Comparison of ENCODE assay signal across 1 cellular context in the genomic region with DNA sequence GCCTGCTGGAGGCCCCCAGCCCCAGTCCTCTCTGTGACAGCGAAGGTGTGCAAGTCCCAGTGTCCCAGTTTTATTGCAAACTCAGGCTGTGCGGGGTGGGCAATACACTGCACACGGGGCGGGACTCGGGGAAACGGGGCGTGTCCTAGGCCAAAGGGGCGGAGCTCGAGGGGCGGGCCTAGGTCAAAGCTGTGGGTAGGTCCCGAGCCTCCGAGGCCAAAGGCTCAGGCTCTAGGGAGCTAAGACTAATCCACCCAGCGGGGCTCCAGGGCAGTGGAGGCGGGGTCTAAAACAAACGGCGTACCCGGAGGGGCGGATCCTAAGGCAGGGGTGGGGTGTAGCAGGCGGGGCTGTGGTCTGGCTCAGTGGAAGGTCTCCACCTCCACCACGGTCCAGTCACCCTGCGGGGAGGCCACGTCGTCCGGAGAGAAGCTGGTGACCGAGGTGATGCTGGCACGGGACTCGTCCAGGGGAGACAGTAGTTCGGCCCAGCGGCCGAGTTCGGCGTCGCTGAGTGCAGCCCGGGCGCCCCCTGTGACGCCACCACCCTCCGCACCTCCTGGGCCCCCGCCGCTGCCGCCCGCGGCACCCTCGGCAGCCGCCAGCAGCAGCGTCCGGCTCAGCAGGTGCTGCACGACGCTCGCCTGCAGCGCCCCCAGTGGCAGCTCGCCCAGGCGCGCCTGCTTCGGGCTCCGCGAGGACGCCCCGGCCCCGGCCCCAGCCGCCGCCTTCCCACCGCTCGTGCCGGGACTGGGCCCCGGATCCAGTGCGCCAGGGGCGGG.
TF ChIP-seq lines count a peak whose summit lies in the region.

No MANE protein-coding gene starts in this region.

TF ChIP-seq in HepG2, 621 proteins besides CTCF, POLR2A, EP300 and RAD21 (continued from another document and continues in another):
- TF ChIP-seq ZNF776 (CRISPR knock-in tag; IDR thresholded peaks at IDR 0.05) (peak; percentile 58), ZNF136 (CRISPR knock-in tag; IDR thresholded peaks at IDR 0.05; ENCODE audit: low read depth) (no peak), YEATS4 (CRISPR knock-in tag; IDR thresholded peaks at IDR 0.05; ENCODE audit: borderline replicate concordance) (0 out of 2 replicates have a peak, but pooled peaks have one; percentile 27), KLF12 (CRISPR knock-in tag; IDR thresholded peaks at IDR 0.05; ENCODE audit: borderline replicate concordance) (peak; percentile 67; the same call in 1 of the 2 replicates), ZNF329 (CRISPR knock-in tag; IDR thresholded peaks at IDR 0.05; ENCODE audit: low read depth) (peak; percentile 65; the same call in 1 of the 2 replicates), IRX3 (CRISPR knock-in tag; IDR thresholded peaks at IDR 0.05; ENCODE audit: borderline replicate concordance, low read depth) (no peak), ZNF441 (CRISPR knock-in tag; IDR thresholded peaks at IDR 0.05; ENCODE audit: borderline replicate concordance) (0 out of 2 replicates have a peak, but pooled peaks have one; percentile 10), MED13 (CRISPR knock-in tag; IDR thresholded peaks at IDR 0.05) (peak; percentile 8; the same call in 1 of the 2 replicates), ZNF749 (CRISPR knock-in tag; IDR thresholded peaks at IDR 0.05; ENCODE audit: borderline replicate concordance) (peak; percentile 79; the same call in 1 of the 2 replicates), HOXA3 (CRISPR knock-in tag; IDR thresholded peaks at IDR 0.05) (0 out of 2 replicates have a peak, but pooled peaks have one; percentile 48), ZNF263 (CRISPR knock-in tag; IDR thresholded peaks at IDR 0.05) (0 out of 2 replicates have a peak, but pooled peaks have one; percentile 17), FOXA3 (CRISPR knock-in tag; IDR thresholded peaks at IDR 0.05) (0 out of 2 replicates have a peak, but pooled peaks have one; percentile 15), IKZF4 (CRISPR knock-in tag; IDR thresholded peaks at IDR 0.05; ENCODE audit: borderline replicate concordance, low read depth, not compliant biosample characterization) (no peak), ZNF337 (CRISPR knock-in tag; IDR thresholded peaks at IDR 0.05; ENCODE audit: borderline replicate concordance, low read depth) (peak; percentile 43; the same call in 1 of the 2 replicates), FOXO1 (CRISPR knock-in tag; IDR thresholded peaks at IDR 0.05) (peak; percentile 30; the same call in 1 of the 2 replicates), ZNF563 (CRISPR knock-in tag; IDR thresholded peaks at IDR 0.05) (peak; percentile 76; the same call in 1 of the 2 replicates), ZNF343 (CRISPR knock-in tag; IDR thresholded peaks at IDR 0.05) (no peak), MTF1 (CRISPR knock-in tag; IDR thresholded peaks at IDR 0.05) (no peak), ZNF160 (CRISPR knock-in tag; IDR thresholded peaks at IDR 0.05) (0 out of 2 replicates have a peak, but pooled peaks have one; percentile 68), ATAD3A (CRISPR knock-in tag; IDR thresholded peaks at IDR 0.05) (no peak), GATA4 (IDR thresholded peaks at IDR 0.05; ENCODE audit: borderline replicate concordance, low read depth) (peak; percentile 36; the same call in 1 of the 2 replicates), ZFP1 (CRISPR knock-in tag; IDR thresholded peaks at IDR 0.05) (no peak), SP1 (IDR thresholded peaks at IDR 0.05) (no peak), SP1 (CRISPR knock-in tag; IDR thresholded peaks at IDR 0.05) (peak; percentile 59; the same call in 1 of the 2 replicates), NRL (CRISPR knock-in tag; IDR thresholded peaks at IDR 0.05; ENCODE audit: borderline replicate concordance) (peak; percentile 71; the same call in 1 of the 2 replicates)
- TF ChIP-seq, protein P1, sequence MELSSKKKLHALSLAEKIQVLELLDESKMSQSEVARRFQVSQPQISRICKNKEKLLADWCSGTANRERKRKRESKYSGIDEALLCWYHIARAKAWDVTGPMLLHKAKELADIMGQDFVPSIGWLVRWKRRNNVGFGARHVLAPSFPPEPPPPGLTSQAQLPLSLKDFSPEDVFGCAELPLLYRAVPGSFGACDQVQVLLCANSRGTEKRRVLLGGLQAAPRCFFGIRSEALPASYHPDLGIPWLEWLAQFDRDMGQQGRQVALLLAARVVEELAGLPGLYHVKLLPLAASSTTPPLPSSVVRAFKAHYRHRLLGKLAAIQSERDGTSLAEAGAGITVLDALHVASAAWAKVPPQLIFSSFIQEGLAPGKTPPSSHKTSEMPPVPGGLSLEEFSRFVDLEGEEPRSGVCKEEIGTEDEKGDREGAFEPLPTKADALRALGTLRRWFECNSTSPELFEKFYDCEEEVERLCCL (CRISPR knock-in tag; IDR thresholded peaks at IDR 0.05; ENCODE audit: borderline replicate concordance), result 0 out of 2 replicates have a peak, but pooled peaks have one; percentile 31
- TF ChIP-seq, protein P2, sequence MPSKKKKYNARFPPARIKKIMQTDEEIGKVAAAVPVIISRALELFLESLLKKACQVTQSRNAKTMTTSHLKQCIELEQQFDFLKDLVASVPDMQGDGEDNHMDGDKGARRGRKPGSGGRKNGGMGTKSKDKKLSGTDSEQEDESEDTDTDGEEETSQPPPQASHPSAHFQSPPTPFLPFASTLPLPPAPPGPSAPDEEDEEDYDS (CRISPR knock-in tag; IDR thresholded peaks at IDR 0.05), result peak; percentile 70; the same call in 1 of the 2 replicates
- TF ChIP-seq, protein P3, sequence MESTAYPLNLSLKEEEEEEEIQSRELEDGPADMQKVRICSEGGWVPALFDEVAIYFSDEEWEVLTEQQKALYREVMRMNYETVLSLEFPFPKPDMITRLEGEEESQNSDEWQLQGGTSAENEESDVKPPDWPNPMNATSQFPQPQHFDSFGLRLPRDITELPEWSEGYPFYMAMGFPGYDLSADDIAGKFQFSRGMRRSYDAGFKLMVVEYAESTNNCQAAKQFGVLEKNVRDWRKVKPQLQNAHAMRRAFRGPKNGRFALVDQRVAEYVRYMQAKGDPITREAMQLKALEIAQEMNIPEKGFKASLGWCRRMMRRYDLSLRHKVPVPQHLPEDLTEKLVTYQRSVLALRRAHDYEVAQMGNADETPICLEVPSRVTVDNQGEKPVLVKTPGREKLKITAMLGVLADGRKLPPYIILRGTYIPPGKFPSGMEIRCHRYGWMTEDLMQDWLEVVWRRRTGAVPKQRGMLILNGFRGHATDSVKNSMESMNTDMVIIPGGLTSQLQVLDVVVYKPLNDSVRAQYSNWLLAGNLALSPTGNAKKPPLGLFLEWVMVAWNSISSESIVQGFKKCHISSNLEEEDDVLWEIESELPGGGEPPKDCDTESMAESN (CRISPR knock-in tag; conservative IDR thresholded peaks at IDR 0.05), result peak; percentile 36; the same call in 1 of the 2 replicates
- TF ChIP-seq, protein P4, sequence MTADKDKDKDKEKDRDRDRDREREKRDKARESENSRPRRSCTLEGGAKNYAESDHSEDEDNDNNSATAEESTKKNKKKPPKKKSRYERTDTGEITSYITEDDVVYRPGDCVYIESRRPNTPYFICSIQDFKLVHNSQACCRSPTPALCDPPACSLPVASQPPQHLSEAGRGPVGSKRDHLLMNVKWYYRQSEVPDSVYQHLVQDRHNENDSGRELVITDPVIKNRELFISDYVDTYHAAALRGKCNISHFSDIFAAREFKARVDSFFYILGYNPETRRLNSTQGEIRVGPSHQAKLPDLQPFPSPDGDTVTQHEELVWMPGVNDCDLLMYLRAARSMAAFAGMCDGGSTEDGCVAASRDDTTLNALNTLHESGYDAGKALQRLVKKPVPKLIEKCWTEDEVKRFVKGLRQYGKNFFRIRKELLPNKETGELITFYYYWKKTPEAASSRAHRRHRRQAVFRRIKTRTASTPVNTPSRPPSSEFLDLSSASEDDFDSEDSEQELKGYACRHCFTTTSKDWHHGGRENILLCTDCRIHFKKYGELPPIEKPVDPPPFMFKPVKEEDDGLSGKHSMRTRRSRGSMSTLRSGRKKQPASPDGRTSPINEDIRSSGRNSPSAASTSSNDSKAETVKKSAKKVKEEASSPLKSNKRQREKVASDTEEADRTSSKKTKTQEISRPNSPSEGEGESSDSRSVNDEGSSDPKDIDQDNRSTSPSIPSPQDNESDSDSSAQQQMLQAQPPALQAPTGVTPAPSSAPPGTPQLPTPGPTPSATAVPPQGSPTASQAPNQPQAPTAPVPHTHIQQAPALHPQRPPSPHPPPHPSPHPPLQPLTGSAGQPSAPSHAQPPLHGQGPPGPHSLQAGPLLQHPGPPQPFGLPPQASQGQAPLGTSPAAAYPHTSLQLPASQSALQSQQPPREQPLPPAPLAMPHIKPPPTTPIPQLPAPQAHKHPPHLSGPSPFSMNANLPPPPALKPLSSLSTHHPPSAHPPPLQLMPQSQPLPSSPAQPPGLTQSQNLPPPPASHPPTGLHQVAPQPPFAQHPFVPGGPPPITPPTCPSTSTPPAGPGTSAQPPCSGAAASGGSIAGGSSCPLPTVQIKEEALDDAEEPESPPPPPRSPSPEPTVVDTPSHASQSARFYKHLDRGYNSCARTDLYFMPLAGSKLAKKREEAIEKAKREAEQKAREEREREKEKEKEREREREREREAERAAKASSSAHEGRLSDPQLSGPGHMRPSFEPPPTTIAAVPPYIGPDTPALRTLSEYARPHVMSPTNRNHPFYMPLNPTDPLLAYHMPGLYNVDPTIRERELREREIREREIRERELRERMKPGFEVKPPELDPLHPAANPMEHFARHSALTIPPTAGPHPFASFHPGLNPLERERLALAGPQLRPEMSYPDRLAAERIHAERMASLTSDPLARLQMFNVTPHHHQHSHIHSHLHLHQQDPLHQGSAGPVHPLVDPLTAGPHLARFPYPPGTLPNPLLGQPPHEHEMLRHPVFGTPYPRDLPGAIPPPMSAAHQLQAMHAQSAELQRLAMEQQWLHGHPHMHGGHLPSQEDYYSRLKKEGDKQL (CRISPR knock-in tag; IDR thresholded peaks at IDR 0.05; ENCODE audit: low read depth), result no peak; the same call in 1 of the 2 replicates
- TF ChIP-seq, protein P5, sequence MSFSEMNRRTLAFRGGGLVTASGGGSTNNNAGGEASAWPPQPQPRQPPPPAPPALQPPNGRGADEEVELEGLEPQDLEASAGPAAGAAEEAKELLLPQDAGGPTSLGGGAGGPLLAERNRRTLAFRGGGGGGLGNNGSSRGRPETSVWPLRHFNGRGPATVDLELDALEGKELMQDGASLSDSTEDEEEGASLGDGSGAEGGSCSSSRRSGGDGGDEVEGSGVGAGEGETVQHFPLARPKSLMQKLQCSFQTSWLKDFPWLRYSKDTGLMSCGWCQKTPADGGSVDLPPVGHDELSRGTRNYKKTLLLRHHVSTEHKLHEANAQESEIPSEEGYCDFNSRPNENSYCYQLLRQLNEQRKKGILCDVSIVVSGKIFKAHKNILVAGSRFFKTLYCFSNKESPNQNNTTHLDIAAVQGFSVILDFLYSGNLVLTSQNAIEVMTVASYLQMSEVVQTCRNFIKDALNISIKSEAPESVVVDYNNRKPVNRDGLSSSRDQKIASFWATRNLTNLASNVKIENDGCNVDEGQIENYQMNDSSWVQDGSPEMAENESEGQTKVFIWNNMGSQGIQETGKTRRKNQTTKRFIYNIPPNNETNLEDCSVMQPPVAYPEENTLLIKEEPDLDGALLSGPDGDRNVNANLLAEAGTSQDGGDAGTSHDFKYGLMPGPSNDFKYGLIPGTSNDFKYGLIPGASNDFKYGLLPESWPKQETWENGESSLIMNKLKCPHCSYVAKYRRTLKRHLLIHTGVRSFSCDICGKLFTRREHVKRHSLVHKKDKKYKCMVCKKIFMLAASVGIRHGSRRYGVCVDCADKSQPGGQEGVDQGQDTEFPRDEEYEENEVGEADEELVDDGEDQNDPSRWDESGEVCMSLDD (CRISPR knock-in tag; IDR thresholded peaks at IDR 0.05; ENCODE audit: borderline replicate concordance), result no peak
- TF ChIP-seq, protein P6, sequence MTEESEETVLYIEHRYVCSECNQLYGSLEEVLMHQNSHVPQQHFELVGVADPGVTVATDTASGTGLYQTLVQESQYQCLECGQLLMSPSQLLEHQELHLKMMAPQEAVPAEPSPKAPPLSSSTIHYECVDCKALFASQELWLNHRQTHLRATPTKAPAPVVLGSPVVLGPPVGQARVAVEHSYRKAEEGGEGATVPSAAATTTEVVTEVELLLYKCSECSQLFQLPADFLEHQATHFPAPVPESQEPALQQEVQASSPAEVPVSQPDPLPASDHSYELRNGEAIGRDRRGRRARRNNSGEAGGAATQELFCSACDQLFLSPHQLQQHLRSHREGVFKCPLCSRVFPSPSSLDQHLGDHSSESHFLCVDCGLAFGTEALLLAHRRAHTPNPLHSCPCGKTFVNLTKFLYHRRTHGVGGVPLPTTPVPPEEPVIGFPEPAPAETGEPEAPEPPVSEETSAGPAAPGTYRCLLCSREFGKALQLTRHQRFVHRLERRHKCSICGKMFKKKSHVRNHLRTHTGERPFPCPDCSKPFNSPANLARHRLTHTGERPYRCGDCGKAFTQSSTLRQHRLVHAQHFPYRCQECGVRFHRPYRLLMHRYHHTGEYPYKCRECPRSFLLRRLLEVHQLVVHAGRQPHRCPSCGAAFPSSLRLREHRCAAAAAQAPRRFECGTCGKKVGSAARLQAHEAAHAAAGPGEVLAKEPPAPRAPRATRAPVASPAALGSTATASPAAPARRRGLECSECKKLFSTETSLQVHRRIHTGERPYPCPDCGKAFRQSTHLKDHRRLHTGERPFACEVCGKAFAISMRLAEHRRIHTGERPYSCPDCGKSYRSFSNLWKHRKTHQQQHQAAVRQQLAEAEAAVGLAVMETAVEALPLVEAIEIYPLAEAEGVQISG (CRISPR knock-in tag; IDR thresholded peaks at IDR 0.05), result peak; percentile 74
- TF ChIP-seq, protein P7, sequence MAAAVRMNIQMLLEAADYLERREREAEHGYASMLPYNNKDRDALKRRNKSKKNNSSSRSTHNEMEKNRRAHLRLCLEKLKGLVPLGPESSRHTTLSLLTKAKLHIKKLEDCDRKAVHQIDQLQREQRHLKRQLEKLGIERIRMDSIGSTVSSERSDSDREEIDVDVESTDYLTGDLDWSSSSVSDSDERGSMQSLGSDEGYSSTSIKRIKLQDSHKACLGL (CRISPR knock-in tag; IDR thresholded peaks at IDR 0.05), result peak; percentile 37; the same call in 1 of the 2 replicates
- TF ChIP-seq, protein P8, sequence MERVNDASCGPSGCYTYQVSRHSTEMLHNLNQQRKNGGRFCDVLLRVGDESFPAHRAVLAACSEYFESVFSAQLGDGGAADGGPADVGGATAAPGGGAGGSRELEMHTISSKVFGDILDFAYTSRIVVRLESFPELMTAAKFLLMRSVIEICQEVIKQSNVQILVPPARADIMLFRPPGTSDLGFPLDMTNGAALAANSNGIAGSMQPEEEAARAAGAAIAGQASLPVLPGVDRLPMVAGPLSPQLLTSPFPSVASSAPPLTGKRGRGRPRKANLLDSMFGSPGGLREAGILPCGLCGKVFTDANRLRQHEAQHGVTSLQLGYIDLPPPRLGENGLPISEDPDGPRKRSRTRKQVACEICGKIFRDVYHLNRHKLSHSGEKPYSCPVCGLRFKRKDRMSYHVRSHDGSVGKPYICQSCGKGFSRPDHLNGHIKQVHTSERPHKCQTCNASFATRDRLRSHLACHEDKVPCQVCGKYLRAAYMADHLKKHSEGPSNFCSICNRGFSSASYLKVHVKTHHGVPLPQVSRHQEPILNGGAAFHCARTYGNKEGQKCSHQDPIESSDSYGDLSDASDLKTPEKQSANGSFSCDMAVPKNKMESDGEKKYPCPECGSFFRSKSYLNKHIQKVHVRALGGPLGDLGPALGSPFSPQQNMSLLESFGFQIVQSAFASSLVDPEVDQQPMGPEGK (CRISPR knock-in tag; IDR thresholded peaks at IDR 0.05), result 0 out of 2 replicates have a peak, but pooled peaks have one; percentile 62
- TF ChIP-seq, protein P9, sequence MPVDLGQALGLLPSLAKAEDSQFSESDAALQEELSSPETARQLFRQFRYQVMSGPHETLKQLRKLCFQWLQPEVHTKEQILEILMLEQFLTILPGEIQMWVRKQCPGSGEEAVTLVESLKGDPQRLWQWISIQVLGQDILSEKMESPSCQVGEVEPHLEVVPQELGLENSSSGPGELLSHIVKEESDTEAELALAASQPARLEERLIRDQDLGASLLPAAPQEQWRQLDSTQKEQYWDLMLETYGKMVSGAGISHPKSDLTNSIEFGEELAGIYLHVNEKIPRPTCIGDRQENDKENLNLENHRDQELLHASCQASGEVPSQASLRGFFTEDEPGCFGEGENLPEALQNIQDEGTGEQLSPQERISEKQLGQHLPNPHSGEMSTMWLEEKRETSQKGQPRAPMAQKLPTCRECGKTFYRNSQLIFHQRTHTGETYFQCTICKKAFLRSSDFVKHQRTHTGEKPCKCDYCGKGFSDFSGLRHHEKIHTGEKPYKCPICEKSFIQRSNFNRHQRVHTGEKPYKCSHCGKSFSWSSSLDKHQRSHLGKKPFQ (CRISPR knock-in tag; IDR thresholded peaks at IDR 0.05; ENCODE audit: insufficient replicate concordance), result peak; percentile 80
